34 cellular contexts compared by ENCODE assay signal in genomic region chr1:220670365-220670764, GRCh38.
"Had no signal": no experiment of that assay in that cellular context is flagged by ENCODE, and none has a peak within 500 bp of the region (broad histone marks: within the 10 kb centered on the region; RNA-seq: fewer than 3 reads in every experiment).

No MANE protein-coding gene starts in this region.

- H3K36me3 ChIP-seq: adrenal gland, ascending aorta, brain microvascular endothelial cell, breast epithelium, cardiac muscle cell had no signal

- H3K4me3 ChIP-seq: adrenal gland, ascending aorta, body of pancreas, breast epithelium, cardiac muscle cell had no signal

- FAIRE-seq: astrocyte, bronchial epithelial cell had no signal

- ATAC-seq: activated naive CD4-positive, alpha-beta T cell treated with anti-CD3 and anti-CD28 coated beads, Interleukin-2, amount 50 U/mL, for 72 hours; activated naive CD8-positive, alpha-beta T cell treated with anti-CD3 and anti-CD28 coated beads, Interleukin-2, amount 50 U/mL, for 24 hours; activated T-cell treated with anti-CD3 and anti-CD28 coated beads, Interleukin-2, amount 50 U/mL, for 4 hours; activated T-cell treated with anti-CD3 and anti-CD28 coated beads, Interleukin-2, amount 50 U/mL, for 72 hours; activated T-helper 17 cell treated with anti-CD3 and anti-CD28 coated beads, Interleukin-2, amount 50 U/mL, for 72 hours; body of pancreas had no signal

- DNase-seq: activated effector memory CD4-positive, alpha-beta T cell treated with anti-CD3 and anti-CD28 coated beads, Interleukin-2, amount 50 U/mL, for 16 hours; activated effector memory CD4-positive, alpha-beta T cell treated with Interleukin-2 at 50 U/mL for 16 hours; activated gamma-delta T cell; activated gamma-delta T cell treated with Interleukin-2 at 50 U/mL for 16 hours; activated naive CD4-positive, alpha-beta T cell; activated naive CD4-positive, alpha-beta T cell treated with anti-CD3 and anti-CD28 coated beads for 36 hours; activated naive CD4-positive, alpha-beta T cell treated with anti-CD3 and anti-CD28 coated beads, Interleukin-2, amount 10 ng/mL, durations not matched to agents 7 days and 5 days; activated naive CD4-positive, alpha-beta T cell treated with anti-CD3 and anti-CD28 coated beads, Interleukin-2, amount 50 U/mL, for 16 hours; activated naive CD4-positive, alpha-beta T cell treated with Interleukin-2 at 50 U/mL for 16 hours; activated naive CD8-positive, alpha-beta T cell treated with anti-CD3 and anti-CD28 coated beads for 36 hours; activated naive CD8-positive, alpha-beta T cell treated with anti-CD3 and anti-CD28 coated beads, Interleukin-2, amount 10 ng/mL, durations not matched to agents 7 days and 5 days; activated naive CD8-positive, alpha-beta T cell treated with anti-CD3 and anti-CD28 coated beads, Interleukin-2, amount 50 U/mL, for 24 hours; activated T-cell treated with anti-CD3 and anti-CD28 coated beads, Interleukin-2, amount 50 U/mL, for 1 hour; activated T-cell treated with anti-CD3 and anti-CD28 coated beads, Interleukin-2, amount 50 U/mL, for 24 hours; activated T-cell treated with anti-CD3 and anti-CD28 coated beads, Interleukin-2, amount 50 U/mL, for 4 hours; activated T-cell treated with anti-CD3 and anti-CD28 coated beads, Interleukin-2, amount 50 U/mL, for 48 hours; activated T-cell treated with anti-CD3 and anti-CD28 coated beads, Interleukin-2, amount 50 U/mL, for 72 hours; adrenal gland; amniotic stem cell; amygdala; anterior cingulate cortex; aorta; body of pancreas; brain microvascular endothelial cell; caudate nucleus; central memory CD4-positive, alpha-beta T cell; cerebellar nuclear complex had no signal

- H3K4me1 ChIP-seq: adrenal gland, ascending aorta, body of pancreas, breast epithelium had no signal

- H3K27me3 ChIP-seq: adrenal gland, ascending aorta, body of pancreas, brain microvascular endothelial cell, breast epithelium, cardiac muscle cell had no signal

- H3K9me3 ChIP-seq: adrenal gland, ascending aorta, body of pancreas had no signal

- H3K27ac ChIP-seq: adrenal gland, ascending aorta, body of pancreas, brain microvascular endothelial cell, breast epithelium, cardiac muscle cell had no signal
